ENCODE assay signal across 8 cellular contexts in the genomic region with DNA sequence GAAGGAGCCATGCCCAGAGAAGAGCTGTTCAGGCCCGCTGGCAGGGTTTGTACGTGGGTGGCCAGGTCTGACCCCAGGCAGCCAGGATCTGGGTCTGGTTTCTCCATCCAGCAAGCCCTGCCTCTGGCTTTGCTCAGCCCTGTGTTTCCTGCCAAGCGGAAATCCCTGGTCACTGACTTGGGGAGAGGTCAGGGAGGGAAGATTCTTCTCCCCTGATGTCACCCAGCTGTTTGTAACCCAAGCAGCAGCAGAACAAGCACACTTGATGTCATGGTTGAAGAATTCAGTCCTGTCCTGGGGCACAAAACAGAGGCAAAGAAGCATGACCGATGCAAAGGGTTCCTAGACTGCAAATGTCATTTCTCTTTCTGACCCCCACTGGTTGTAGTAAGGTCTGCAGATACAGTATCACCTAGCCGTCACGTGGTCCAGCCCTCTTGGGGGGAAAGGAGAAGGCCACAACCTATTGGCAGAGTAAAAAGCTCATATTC.
DNase-seq lines count a peak whose midpoint lies in the region; ATAC-seq and TF ChIP-seq lines count a peak whose summit lies in the region.

No MANE protein-coding gene starts in this region.

- H3K4me3 ChIP-seq in AG10803 (ENCODE audit: low read length) (no peak overlapping the region), OCI-LY7 (ENCODE audit: low read depth, low read length, poor library complexity, severe bottlenecking) (no peak overlapping the region), fibroblast of lung (replicated peaks in 1 of 4; ENCODE audit: control extremely low read depth in 1 of 4, insufficient read depth in 1 of 4, low read depth in 3 of 4, low read length in 4 of 4) (no peak overlapping the region), neuronal stem cell (ENCODE audit: low read length in 2 of 2) (no peak overlapping the region)

- no peaks in the 10 kb centered on the region for H3K79me2 ChIP-seq in OCI-LY7 (ENCODE audit: insufficient read depth, low read depth, low read length)
- no peaks in the 10 kb centered on the region for H3K79me2 ChIP-seq in fibroblast of lung (ENCODE audit: control insufficient read depth, insufficient read depth, low read length)

- BruUV-seq in OCI-LY7 (replicated peaks; lab: Mats Ljungman, UMichigan), result no TSS peak

- H3K9me3 ChIP-seq in OCI-LY7 (ENCODE audit: low read length) (no peaks in the 10 kb centered on the region), fibroblast of lung (ENCODE audit: control insufficient read depth, insufficient read depth, low read depth, low read length) (no peaks in the 10 kb centered on the region), neuronal stem cell (replicated peaks in 1 of 2; ENCODE audit: control insufficient read depth in 2 of 2, insufficient read depth in 1 of 2, low read depth in 1 of 2, low read length in 2 of 2) (no peaks in the 10 kb centered on the region)

- H2BK5ac ChIP-seq in neuronal stem cell (ENCODE audit: low read length), result no peak overlapping the region

- no peaks in the 10 kb centered on the region for H3K79me1 ChIP-seq in neuronal stem cell (ENCODE audit: low read depth, low read length)

- H3K18ac ChIP-seq in neuronal stem cell (ENCODE audit: low read length), result no peak overlapping the region

- H2BK15ac ChIP-seq in neuronal stem cell (ENCODE audit: low read length), result no peak overlapping the region

- H2AFZ ChIP-seq in OCI-LY7 (ENCODE audit: low read length), result no peak overlapping the region
- H2AFZ ChIP-seq in fibroblast of lung (ENCODE audit: low read length), result no peak overlapping the region
- no peak overlapping the region for H2AFZ ChIP-seq in neuronal stem cell (ENCODE audit: low read length)

- intact Hi-C loops in OCI-LY7 (cut with micrococcal nuclease; ENCODE audit: unreplicated experiment), result no loop called here

- no peak overlapping the region for H4K91ac ChIP-seq in neuronal stem cell (ENCODE audit: low read depth, low read length, poor library complexity)

- peaks cover 10% of the 10 kb centered on the region for H3K4me1 ChIP-seq in OCI-LY7 (ENCODE audit: insufficient read depth, low read length, poor library complexity, severe bottlenecking)
- H3K4me1 ChIP-seq in fibroblast of lung (ENCODE audit: control insufficient read depth, extremely low read depth, insufficient read depth, low read length), result peaks cover 43% of the 10 kb centered on the region
- peaks cover 17 to 21% of the 10 kb centered on the region in 2 donors for H3K4me1 ChIP-seq in neuronal stem cell (ENCODE audit: control insufficient read depth in 2 of 2, insufficient read depth in 1 of 2, low read depth in 1 of 2, low read length in 2 of 2)

- peak; percentile 25; the same call in 1 of the 2 replicates for TF ChIP-seq CTCF in AG10803 (conservative IDR thresholded peaks at IDR 0.05; ENCODE audit: low read length)
- TF ChIP-seq CTCF in OCI-LY7 (conservative IDR thresholded peaks at IDR 0.05; ENCODE audit: low read length), result 0 out of 2 replicates have a peak, but pooled peaks have one; percentile 11
- no peak for TF ChIP-seq CTCF in fibroblast of lung (conservative IDR thresholded peaks at IDR 0.05 in 1 of 2, IDR thresholded peaks at IDR 0.05 in 1 of 2; ENCODE audit: low read depth in 1 of 2, low read length in 2 of 2)

- H3K9ac ChIP-seq in fibroblast of lung (ENCODE audit: insufficient read depth, low read length) (no peak overlapping the region), neuronal stem cell (ENCODE audit: low read depth, low read length, poor library complexity) (no peak overlapping the region)

- POLR2A ChIA-PET in OCI-LY7 (lab: Charles Lee), result no interaction called here

- H2BK12ac ChIP-seq in neuronal stem cell (ENCODE audit: low read length), result no peak overlapping the region

- H3K36me3 ChIP-seq in OCI-LY7 (ENCODE audit: insufficient read depth, low read length) (no peaks in the 10 kb centered on the region), fibroblast of lung (ENCODE audit: control insufficient read depth, insufficient read depth, low read length) (no peaks in the 10 kb centered on the region), neuronal stem cell (replicated peaks in 1 of 2; ENCODE audit: control insufficient read depth in 2 of 2, insufficient read depth in 2 of 2, low read length in 2 of 2) (no peaks in the 10 kb centered on the region)

- H4K20me1 ChIP-seq in OCI-LY7 (ENCODE audit: insufficient read depth, low read length) (no peaks in the 10 kb centered on the region), fibroblast of lung (ENCODE audit: control insufficient read depth, extremely low read depth, insufficient read depth, low read length) (no peaks in the 10 kb centered on the region)

- no peak overlapping the region for H3K14ac ChIP-seq in neuronal stem cell (ENCODE audit: low read length)

- ATAC-seq in GM18861 (IDR thresholded peaks at IDR 0.05; ENCODE audit: unreplicated experiment) (no peak), HG03442 (IDR thresholded peaks at IDR 0.05; ENCODE audit: unreplicated experiment) (no peak)

- no peaks in the 10 kb centered on the region for H3K9me2 ChIP-seq in OCI-LY7 (ENCODE audit: insufficient read depth, low read length)

- CTCF ChIA-PET in OCI-LY7 (lab: Charles Lee; ENCODE audit: unreplicated experiment), result no interaction called here

- H3K27me3 ChIP-seq in fibroblast of lung (ENCODE audit: control insufficient read depth, insufficient read depth, low read length), result no peaks in the 10 kb centered on the region
- no peaks in the 10 kb centered on the region for H3K27me3 ChIP-seq in neuronal stem cell (ENCODE audit: control insufficient read depth in 3 of 3, insufficient read depth in 3 of 3, low read depth in 1 of 3, low read length in 3 of 3)

- H3K23ac ChIP-seq in neuronal stem cell (ENCODE audit: low read depth, low read length, poor library complexity), result no peak overlapping the region

- H2BK120ac ChIP-seq in neuronal stem cell (ENCODE audit: low read depth, low read length), result no peak overlapping the region

- WGBS in neuronal stem cell (ENCODE audit: extremely low coverage in 2 of 2, insufficient read length in 2 of 2, insufficient replicate concordance in 1 of 2), 2 donors, result no CpG with 5 or more reads among the region's 6 CpGs

- H3K4ac ChIP-seq in neuronal stem cell (ENCODE audit: low read length), result no peak overlapping the region

- no peak overlapping the region for H3K27ac ChIP-seq in OCI-LY7 (ENCODE audit: low read depth, low read length, poor library complexity, severe bottlenecking)
- peak overlapping the region; percentile 93 for H3K27ac ChIP-seq in fibroblast of lung (ENCODE audit: insufficient read depth, low read length)
- peak overlapping the region; percentile 36 for H3K27ac ChIP-seq in neuronal stem cell (replicated peaks; ENCODE audit: low read length)

- peak; percentile 99 for DNase-seq in AG10803 (ENCODE audit: low read depth)
- DNase-seq in OCI-LY7 (ENCODE audit: low spot score), result peak; percentile 68
- DNase-seq in fibroblast of lung (ENCODE audit: low read depth in 2 of 2), result peak; percentile 99 to 100
- no peak for DNase-seq in neuronal stem cell (ENCODE audit: low spot score)
- DNase-seq in NCI-H524 (lab: John Stamatoyannopoulos, UW), result no peak
- no peak for DNase-seq in CD1c-positive myeloid dendritic cell (ENCODE audit: extremely low spot score)

- H2AK5ac ChIP-seq in neuronal stem cell (ENCODE audit: low read depth, low read length), result no peak overlapping the region

- no peak overlapping the region; the same call in 1 of the 2 replicates for H3K4me2 ChIP-seq in OCI-LY7 (ENCODE audit: low read length)
- peak overlapping the region; percentile 70 for H3K4me2 ChIP-seq in fibroblast of lung (ENCODE audit: extremely low read depth, insufficient read depth, low read length)
- H3K4me2 ChIP-seq in neuronal stem cell (ENCODE audit: insufficient read depth, low read length, poor library complexity, severe bottlenecking), result no peak overlapping the region

- H4K8ac ChIP-seq in neuronal stem cell (ENCODE audit: low read depth, low read length), result no peak overlapping the region

Comparison
In these comparisons a context has a peak if more than half of its experiments do, and no peak if none do; other contexts are left out.
1. DNase-seq: peak in AG10803 (single experiment), OCI-LY7 (single experiment) and fibroblast of lung (2 of 2); none in neuronal stem cell (single experiment), NCI-H524 (0 of 2) and CD1c-positive myeloid dendritic cell (single experiment).
2. CTCF ChIP-seq: peak in AG10803 (single experiment) and OCI-LY7 (single experiment); none in fibroblast of lung (0 of 2).